In the genomic region with DNA sequence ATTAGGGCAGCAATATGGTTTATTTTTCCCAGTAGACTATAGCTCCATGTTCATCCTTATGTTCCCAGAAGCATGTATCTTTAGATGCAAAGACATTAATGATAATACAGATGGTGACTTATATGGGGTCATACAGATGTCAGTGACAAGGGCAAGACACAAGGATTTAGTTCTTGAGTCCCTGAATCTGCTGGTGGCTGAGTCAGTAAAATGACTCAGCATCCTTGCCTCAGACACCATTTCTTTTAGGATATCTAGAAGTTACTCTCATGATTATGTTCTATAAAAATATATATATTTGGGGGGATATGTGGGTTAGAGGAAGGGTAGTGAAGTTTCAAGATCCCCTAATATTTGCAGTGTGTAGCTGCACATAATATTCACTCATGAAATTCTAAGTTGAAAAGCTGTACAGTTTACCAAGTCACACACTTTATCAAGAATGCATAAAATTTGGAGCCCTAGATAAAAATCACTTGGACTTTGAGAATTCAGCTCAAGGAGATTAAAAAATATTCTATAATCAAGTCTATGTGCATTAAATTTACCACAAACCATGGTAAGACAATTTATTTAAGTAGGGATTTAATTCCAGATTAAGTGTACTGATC, we compare ENCODE assay signal across 1 cellular context.
A peak's percentile ranks its signal among the peaks of the same experiment; 100 is the strongest.
TF ChIP-seq lines count a peak whose summit lies in the region.

No MANE protein-coding gene starts in this region.

TF ChIP-seq in K562, 482 proteins besides CTCF, POLR2A, EP300 and RAD21 (continued from another document):
- TF ChIP-seq, protein P1, sequence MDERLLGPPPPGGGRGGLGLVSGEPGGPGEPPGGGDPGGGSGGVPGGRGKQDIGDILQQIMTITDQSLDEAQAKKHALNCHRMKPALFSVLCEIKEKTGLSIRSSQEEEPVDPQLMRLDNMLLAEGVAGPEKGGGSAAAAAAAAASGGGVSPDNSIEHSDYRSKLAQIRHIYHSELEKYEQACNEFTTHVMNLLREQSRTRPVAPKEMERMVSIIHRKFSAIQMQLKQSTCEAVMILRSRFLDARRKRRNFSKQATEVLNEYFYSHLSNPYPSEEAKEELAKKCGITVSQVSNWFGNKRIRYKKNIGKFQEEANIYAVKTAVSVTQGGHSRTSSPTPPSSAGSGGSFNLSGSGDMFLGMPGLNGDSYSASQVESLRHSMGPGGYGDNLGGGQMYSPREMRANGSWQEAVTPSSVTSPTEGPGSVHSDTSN (CRISPR knock-in tag; IDR thresholded peaks at IDR 0.05; ENCODE audit: low read depth) = no peak
- TF ChIP-seq, protein P1 (tag; conservative IDR thresholded peaks at IDR 0.05; ENCODE audit: low read depth) = peak; percentile 31
- TF ChIP-seq ZNF217 (CRISPR knock-in tag; IDR thresholded peaks at IDR 0.05) = no peak
- no peak for TF ChIP-seq PHF8 (IDR thresholded peaks at IDR 0.05; ENCODE audit: borderline replicate concordance, low read length)
- TF ChIP-seq, protein P2, sequence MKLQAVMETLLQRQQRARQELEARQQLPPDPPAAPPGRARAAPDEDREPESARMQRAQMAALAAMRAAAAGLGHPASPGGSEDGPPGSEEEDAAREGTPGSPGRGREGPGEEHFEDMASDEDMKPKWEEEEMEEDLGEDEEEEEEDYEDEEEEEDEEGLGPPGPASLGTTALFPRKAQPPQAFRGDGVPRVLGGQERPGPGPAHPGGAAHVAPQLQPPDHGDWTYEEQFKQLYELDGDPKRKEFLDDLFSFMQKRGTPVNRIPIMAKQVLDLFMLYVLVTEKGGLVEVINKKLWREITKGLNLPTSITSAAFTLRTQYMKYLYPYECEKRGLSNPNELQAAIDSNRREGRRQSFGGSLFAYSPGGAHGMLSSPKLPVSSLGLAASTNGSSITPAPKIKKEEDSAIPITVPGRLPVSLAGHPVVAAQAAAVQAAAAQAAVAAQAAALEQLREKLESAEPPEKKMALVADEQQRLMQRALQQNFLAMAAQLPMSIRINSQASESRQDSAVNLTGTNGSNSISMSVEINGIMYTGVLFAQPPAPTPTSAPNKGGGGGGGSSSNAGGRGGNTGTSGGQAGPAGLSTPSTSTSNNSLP (IDR thresholded peaks at IDR 0.05; ENCODE audit: borderline replicate concordance, low read depth, low read length) = 0 out of 2 replicates have a peak, but pooled peaks have one; percentile 47
- no peak for TF ChIP-seq RBBP5 (IDR thresholded peaks at IDR 0.05; ENCODE audit: borderline replicate concordance, insufficient read depth, low read length, poor library complexity, severe bottlenecking)
- peak; percentile 91 for TF ChIP-seq MAFF (IDR thresholded peaks at IDR 0.05; ENCODE audit: low read length)
- TF ChIP-seq, protein P3, sequence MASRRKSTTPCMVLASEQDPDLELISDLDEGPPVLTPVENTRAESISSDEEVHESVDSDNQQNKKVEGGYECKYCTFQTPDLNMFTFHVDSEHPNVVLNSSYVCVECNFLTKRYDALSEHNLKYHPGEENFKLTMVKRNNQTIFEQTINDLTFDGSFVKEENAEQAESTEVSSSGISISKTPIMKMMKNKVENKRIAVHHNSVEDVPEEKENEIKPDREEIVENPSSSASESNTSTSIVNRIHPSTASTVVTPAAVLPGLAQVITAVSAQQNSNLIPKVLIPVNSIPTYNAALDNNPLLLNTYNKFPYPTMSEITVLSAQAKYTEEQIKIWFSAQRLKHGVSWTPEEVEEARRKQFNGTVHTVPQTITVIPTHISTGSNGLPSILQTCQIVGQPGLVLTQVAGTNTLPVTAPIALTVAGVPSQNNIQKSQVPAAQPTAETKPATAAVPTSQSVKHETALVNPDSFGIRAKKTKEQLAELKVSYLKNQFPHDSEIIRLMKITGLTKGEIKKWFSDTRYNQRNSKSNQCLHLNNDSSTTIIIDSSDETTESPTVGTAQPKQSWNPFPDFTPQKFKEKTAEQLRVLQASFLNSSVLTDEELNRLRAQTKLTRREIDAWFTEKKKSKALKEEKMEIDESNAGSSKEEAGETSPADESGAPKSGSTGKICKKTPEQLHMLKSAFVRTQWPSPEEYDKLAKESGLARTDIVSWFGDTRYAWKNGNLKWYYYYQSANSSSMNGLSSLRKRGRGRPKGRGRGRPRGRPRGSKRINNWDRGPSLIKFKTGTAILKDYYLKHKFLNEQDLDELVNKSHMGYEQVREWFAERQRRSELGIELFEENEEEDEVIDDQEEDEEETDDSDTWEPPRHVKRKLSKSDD (conservative IDR thresholded peaks at IDR 0.05; ENCODE audit: low read length) = no peak
- TF ChIP-seq ARID1B (IDR thresholded peaks at IDR 0.05) = peak; percentile 65
- peak; percentile 93 for TF ChIP-seq C11orf30 (IDR thresholded peaks at IDR 0.05; ENCODE audit: low read depth)
- no peak for TF ChIP-seq ERF (CRISPR knock-in tag; IDR thresholded peaks at IDR 0.05)
- TF ChIP-seq CBFA2T3 (IDR thresholded peaks at IDR 0.05) = peak; percentile 42
- TF ChIP-seq ZNF316 (IDR thresholded peaks at IDR 0.05) = peak; percentile 96
- TF ChIP-seq KDM2B (CRISPR knock-in tag; IDR thresholded peaks at IDR 0.05) = no peak
- TF ChIP-seq, protein P4, sequence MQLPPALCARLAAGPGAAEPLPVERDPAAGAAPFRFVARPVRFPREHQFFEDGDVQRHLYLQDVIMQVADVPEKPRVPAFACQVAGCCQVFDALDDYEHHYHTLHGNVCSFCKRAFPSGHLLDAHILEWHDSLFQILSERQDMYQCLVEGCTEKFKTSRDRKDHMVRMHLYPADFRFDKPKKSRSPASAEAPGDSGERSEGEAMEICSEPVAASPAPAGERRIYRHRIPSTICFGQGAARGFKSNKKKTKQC (CRISPR knock-in tag; IDR thresholded peaks at IDR 0.05) = no peak
- no peak for TF ChIP-seq MCM2 (IDR thresholded peaks at IDR 0.05; ENCODE audit: low read depth)
